8 cellular contexts compared by ENCODE assay signal in the genomic region with DNA sequence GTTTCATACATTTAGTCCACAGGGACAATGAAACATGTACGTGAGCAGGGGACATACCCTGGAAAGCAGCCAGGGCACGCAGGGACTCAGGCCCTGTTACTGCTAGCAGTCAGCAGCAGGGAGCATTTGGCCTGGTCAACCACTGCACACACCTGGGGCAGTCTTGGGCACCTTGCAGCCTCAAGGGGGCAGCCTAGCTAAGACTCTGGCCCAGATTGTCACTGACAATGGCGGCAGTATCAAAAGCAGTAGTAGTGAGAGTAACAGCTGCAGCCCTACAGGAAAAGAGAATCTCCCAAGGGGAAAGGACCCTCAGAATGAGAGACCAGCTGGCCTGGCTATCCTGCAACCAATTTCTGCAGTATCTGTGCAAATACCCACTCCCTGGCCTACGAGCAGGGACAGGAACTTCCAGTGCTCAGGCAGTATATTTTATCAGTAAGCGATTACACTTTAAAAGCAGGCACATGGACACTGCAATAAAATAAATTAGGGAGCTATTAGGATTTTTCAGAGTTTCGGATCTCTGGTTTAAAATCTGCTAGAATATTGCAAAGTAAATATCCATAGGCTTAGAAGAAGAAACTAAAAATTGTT.
DNase-seq lines count a peak whose midpoint lies in the region; ATAC-seq and TF ChIP-seq lines count a peak whose summit lies in the region.

No MANE protein-coding gene starts in this region.

- DNase-seq in GM13976 (ENCODE audit: low spot score): peak; percentile 43
- no peak for DNase-seq in HCT116 (ENCODE audit: low read depth, low spot score)
- peak; percentile 68 for DNase-seq in M059J (ENCODE audit: low read depth)
- DNase-seq in T-helper 2 cell: peak; percentile 16 to 63 (median 28)
- peak; percentile 68 for DNase-seq in astrocyte of the hippocampus (ENCODE audit: low read depth, low spot score)
- peak; percentile 35 to 54 (median 49) for DNase-seq in immature natural killer cell
- DNase-seq in stimulated activated CD4-positive, alpha-beta T cell treated with anti-CD3 and anti-CD28 coated beads, Interleukin-1b, Interleukin-23, amount 100 ng/mL, for 4 hours (ENCODE audit: low read depth in 2 of 2): peak; percentile 17 to 40
- no peak for DNase-seq in cerebellar nuclear complex (lab: John Stamatoyannopoulos, UW)

- H3K9me2 ChIP-seq in HCT116 (ENCODE audit: insufficient read depth): no peaks in the 10 kb centered on the region

- TF ChIP-seq RAD21 in HCT116 (IDR thresholded peaks at IDR 0.05; ENCODE audit: low read depth): no peak

- no peak for TF ChIP-seq POLR2A in HCT116 (IDR thresholded peaks at IDR 0.05; ENCODE audit: borderline replicate concordance, extremely low read depth, insufficient read depth, insufficient read length)

- no peak overlapping the region for H3K27ac Mint-ChIP-seq in immature natural killer cell

- H3K4me3 ChIP-seq in HCT116 (replicated peaks in 1 of 2; ENCODE audit: low read depth in 1 of 2, low read length in 2 of 2): no peak overlapping the region

- in situ Hi-C loops in GM13976 (cut with MboI; ENCODE audit: low sequenced_read_pairs, unreplicated experiment): no loop called here

- no peak overlapping the region for H3K4me3 Mint-ChIP-seq in immature natural killer cell

- no peak overlapping the region for H2AFZ ChIP-seq in HCT116 (ENCODE audit: low read depth, low read length, poor library complexity, severe bottlenecking)

- BruUV-seq in HCT116 (replicated peaks; lab: Mats Ljungman, UMichigan): no TSS peak

- no peak overlapping the region for H3K4me2 ChIP-seq in HCT116 (ENCODE audit: low read length)

- H4K20me1 ChIP-seq in HCT116 (ENCODE audit: insufficient read depth): no peaks in the 10 kb centered on the region

- H3K36me3 ChIP-seq in HCT116 (ENCODE audit: control insufficient read depth in 1 of 2, insufficient read depth in 2 of 2, low read length in 2 of 2): no peaks in the 10 kb centered on the region

- ATAC-seq in HCT116: no peak

- no peaks in the 10 kb centered on the region for H3K79me2 ChIP-seq in HCT116 (ENCODE audit: insufficient read depth, low read length)

- POLR2A ChIA-PET in HCT116 (lab: Charles Lee): no interaction called here

- RAD21 ChIA-PET in HCT116 (lab: Charles Lee; ENCODE audit: low non-redundant PET in 1 of 2, low total read pairs in 2 of 2, uncharacterized antibody in 2 of 2, unreplicated experiment in 2 of 2): no interaction called here

- H3K9me3 ChIP-seq in HCT116 (ENCODE audit: control insufficient read depth in 1 of 2, insufficient read depth in 1 of 2, low read depth in 1 of 2, low read length in 2 of 2): peaks cover 2 to 16% of the 10 kb centered on the region in 2 experiments; a peak in 2 of 4 replicates

- intact Hi-C loops in HCT116 (cut with micrococcal nuclease): no loop called here

- H3K36me3 Mint-ChIP-seq in immature natural killer cell: no peaks in the 10 kb centered on the region

- TF ChIP-seq CTCF in GM13976 (IDR thresholded peaks at IDR 0.05; ENCODE audit: borderline replicate concordance, control extremely low read depth, extremely low read depth, insufficient read depth, missing control alignments): peak; percentile 84
- peak in 1 of 3 experiments; percentile 30; a peak in 2 of 6 replicates for TF ChIP-seq CTCF in HCT116 (IDR thresholded peaks at IDR 0.05 in 2 of 3, conservative IDR thresholded peaks at IDR 0.05 in 1 of 3; ENCODE audit: borderline replicate concordance in 1 of 3, insufficient read depth in 1 of 3, low read depth in 2 of 3, low read length in 2 of 3)

- no peak overlapping the region for H3K9ac ChIP-seq in HCT116 (ENCODE audit: low read length)

- peaks cover 17 to 19% of the 10 kb centered on the region in 2 donors for H3K4me1 Mint-ChIP-seq in immature natural killer cell

- H3K27ac ChIP-seq in HCT116 (ENCODE audit: low read depth, low read length): no peak overlapping the region

- no peaks in the 10 kb centered on the region for H3K4me1 ChIP-seq in HCT116 (ENCODE audit: control insufficient read depth in 1 of 2, insufficient read depth in 2 of 2, low read length in 2 of 2)

- no peaks in the 10 kb centered on the region for H3K9me3 Mint-ChIP-seq in immature natural killer cell

- H3K27me3 ChIP-seq in HCT116 (ENCODE audit: insufficient read depth, low read length): no peaks in the 10 kb centered on the region

- CTCF ChIA-PET in HCT116 (lab: Charles Lee): no interaction called here

- no peaks in the 10 kb centered on the region for H3K27me3 Mint-ChIP-seq in immature natural killer cell (ENCODE audit: low read depth in 3 of 3)

TF ChIP-seq in HCT116, 20 proteins besides CTCF, POLR2A, EP300 and RAD21:
- peak; percentile 95 for TF ChIP-seq TCF7L2 (IDR thresholded peaks at IDR 0.05; ENCODE audit: borderline replicate concordance, extremely low read depth, insufficient read depth, insufficient read length)
- no peak for TF ChIP-seq ZFX (IDR thresholded peaks at IDR 0.05)
TF ChIP-seq in HCT116: peak in this region for 1.

Comparison
In these comparisons a context has a peak if more than half of its experiments do, and no peak if none do; other contexts are left out.
1. DNase-seq: peak in GM13976 (single experiment), M059J (single experiment), T-helper 2 cell (5 of 5), astrocyte of the hippocampus (single experiment), immature natural killer cell (3 of 3) and stimulated activated CD4-positive, alpha-beta T cell treated with anti-CD3 and anti-CD28 coated beads, Interleukin-1b, Interleukin-23, amount 100 ng/mL, for 4 hours (2 of 2); none in HCT116 (single experiment) and cerebellar nuclear complex (0 of 2).